In the genomic region with DNA sequence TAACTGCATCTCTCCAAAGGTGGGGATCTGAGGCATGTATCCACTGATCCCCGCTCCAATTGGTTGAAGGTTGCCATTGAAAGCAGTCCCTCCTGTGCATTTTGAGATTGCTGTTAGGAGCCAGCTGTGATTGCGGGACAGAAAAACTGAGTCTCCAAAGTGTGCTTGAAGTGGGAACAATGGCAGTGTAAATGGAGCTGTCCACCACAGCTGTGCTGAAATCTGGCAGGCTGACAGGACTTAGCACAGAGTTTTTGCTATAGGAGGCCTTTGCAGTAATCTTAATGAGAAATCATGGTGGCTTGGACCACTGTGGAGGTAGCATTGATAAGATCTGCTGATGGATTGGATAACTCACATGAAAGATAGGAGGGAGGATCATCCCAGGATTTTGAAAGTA, we compare ENCODE assay signal across 1 cellular context.
TF ChIP-seq lines count a peak whose summit lies in the region.

No MANE protein-coding gene starts in this region.

TF ChIP-seq in endothelial cell of umbilical vein, 7 proteins besides CTCF, POLR2A, EP300 and RAD21:
- TF ChIP-seq GATA2 (IDR thresholded peaks at IDR 0.05; ENCODE audit: insufficient read depth, insufficient read length, low read depth, low read length) = no peak
- no peak for TF ChIP-seq POLR2AphosphoS5 (IDR thresholded peaks at IDR 0.05; ENCODE audit: insufficient read depth, low read depth, low read length)
- no peak for TF ChIP-seq MYC (IDR thresholded peaks at IDR 0.05; ENCODE audit: low read depth, low read length)
- no peak for TF ChIP-seq JUN (IDR thresholded peaks at IDR 0.05; ENCODE audit: borderline replicate concordance, insufficient read depth, insufficient read length, low read depth)
- TF ChIP-seq FOS (IDR thresholded peaks at IDR 0.05; ENCODE audit: borderline replicate concordance, insufficient read depth, low read length) = no peak
